Comparison of ENCODE assay signal across 11 cellular contexts in the genomic region with DNA sequence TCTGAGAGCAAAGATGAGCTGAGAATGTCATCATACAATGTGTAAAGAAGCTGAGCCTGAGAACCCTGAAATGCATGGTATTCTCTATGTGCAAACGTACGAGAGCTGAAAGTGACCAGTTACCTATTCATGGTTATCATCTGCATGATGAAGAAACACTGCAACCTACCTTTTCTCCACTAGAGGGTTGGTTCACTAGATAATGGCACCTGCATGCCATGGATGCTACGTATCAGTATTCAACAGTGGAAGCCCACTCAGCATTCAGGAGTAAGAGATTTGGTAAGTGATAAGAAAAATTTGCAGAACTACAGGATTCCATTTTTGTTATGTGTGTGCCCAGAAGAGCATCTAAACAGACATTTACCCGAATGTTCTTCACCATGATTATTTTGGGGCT.
DNase-seq lines count a peak whose midpoint lies in the region; ATAC-seq lines count a peak whose summit lies in the region.
"Had no signal": no experiment of that assay in that cellular context is flagged by ENCODE, and none has a peak within 500 bp of the region (broad histone marks: within the 10 kb centered on the region; RNA-seq: fewer than 3 reads in every experiment).

No MANE protein-coding gene starts in this region.

- ATAC-seq in GM21529 (IDR thresholded peaks at IDR 0.05; ENCODE audit: unreplicated experiment) = no peak
- ATAC-seq in GM19035 (IDR thresholded peaks at IDR 0.05; ENCODE audit: unreplicated experiment) = no peak

- peak; percentile 32 to 74 for DNase-seq in NCI-H526 (lab: John Stamatoyannopoulos, UW)
- DNase-seq in NCI-H526 treated with DMSO at 0.1 percent for 48 hours (lab: John Stamatoyannopoulos, UW) = no peak
- peak; percentile 21 for DNase-seq in NCI-H1694 (lab: John Stamatoyannopoulos, UW)
- DNase-seq in cerebellar cortex (ENCODE audit: low spot score) = peak; percentile 9
- peak; percentile 57 for DNase-seq in superior temporal gyrus (ENCODE audit: extremely low spot score)
- DNase-seq in cerebellar nuclear complex (lab: John Stamatoyannopoulos, UW) = no peak
- DNase-seq: activated T-cell treated with anti-CD3 and anti-CD28 coated beads, Interleukin-2, amount 50 U/mL, for 1 hour; erythroblast; stimulated activated CD4-positive, alpha-beta T cell treated with anti-CD3 and anti-CD28 coated beads, Interleukin-15, amount 100 ng/mL, for 24 hours had no signal

Comparison
In these comparisons a context has a peak if more than half of its experiments do, and no peak if none do; other contexts are left out.
1. DNase-seq: peak in NCI-H526 (2 of 2), NCI-H1694 (single experiment), cerebellar cortex (single experiment) and superior temporal gyrus (single experiment); none in NCI-H526 treated with DMSO at 0.1 percent for 48 hours (single experiment) and cerebellar nuclear complex (0 of 2).